19 cellular contexts compared by ENCODE assay signal in genomic region chr4:574346-575161, GRCh38. TPM values are rescaled to one million over a fixed set of nuclear protein-coding genes. Genes with fewer than 3 reads are reported as not detected.
DNase-seq lines count a peak whose midpoint lies in the region; ATAC-seq, FAIRE-seq and TF ChIP-seq lines count a peak whose summit lies in the region.
"Had no signal": no experiment of that assay in that cellular context is flagged by ENCODE, and none has a peak within 500 bp of the region (broad histone marks: within the 10 kb centered on the region; RNA-seq: fewer than 3 reads in every experiment).

No MANE protein-coding gene starts in this region.

- H3K27ac ChIP-seq in CD8-positive, alpha-beta T cell (ENCODE audit: low read depth, low read length): no peak overlapping the region
- H3K27ac ChIP-seq in astrocyte (ENCODE audit: low read depth, low read length) (no peak overlapping the region), mesodermal cell (ENCODE audit: low read depth, low read length, severe bottlenecking) (no peak overlapping the region)
- H3K27ac ChIP-seq: sigmoid colon had no signal

- no peaks in the 10 kb centered on the region for H3K36me3 ChIP-seq in CD8-positive, alpha-beta T cell (ENCODE audit: insufficient read depth, low read length)
- H3K36me3 ChIP-seq in astrocyte (ENCODE audit: insufficient read depth, low read length) (no peaks in the 10 kb centered on the region), mesodermal cell (ENCODE audit: control insufficient read depth, insufficient read depth, low read length) (no peaks in the 10 kb centered on the region)
- H3K36me3 ChIP-seq: sigmoid colon had no signal

- H3K79me2 ChIP-seq in astrocyte (ENCODE audit: insufficient read depth, low read length): no peaks in the 10 kb centered on the region

- CTCF ChIA-PET in CD8-positive, alpha-beta T cell (lab: Charles Lee): no interaction called here

- no peaks in the 10 kb centered on the region for H4K20me1 ChIP-seq in astrocyte (ENCODE audit: insufficient read depth, low read length)

- peaks cover 32% of the 10 kb centered on the region for H3K27me3 ChIP-seq in CD8-positive, alpha-beta T cell (ENCODE audit: insufficient read depth, low read length)
- H3K27me3 ChIP-seq in astrocyte (ENCODE audit: insufficient read depth, low read length): peaks cover 40% of the 10 kb centered on the region

- no peak overlapping the region for H3K4me3 ChIP-seq in CD8-positive, alpha-beta T cell (ENCODE audit: low read depth, low read length)
- H3K4me3 ChIP-seq in astrocyte (ENCODE audit: insufficient read depth, low read depth, low read length) (no peak overlapping the region), mesodermal cell (ENCODE audit: extremely low read depth, insufficient read depth, low read length, poor library complexity, severe bottlenecking) (peak overlapping the region; percentile 2)

- peaks cover 53% of the 10 kb centered on the region for H3K27me3 Mint-ChIP-seq in CD8-positive, alpha-beta T cell (ENCODE audit: low read depth)
- H3K27me3 Mint-ChIP-seq in astrocyte (ENCODE audit: low read depth, unreplicated experiment) (peaks cover 56% of the 10 kb centered on the region), HFFc6 (ENCODE audit: insufficient read depth) (peaks cover 37% of the 10 kb centered on the region)

- intact Hi-C loops in CD8-positive, alpha-beta T cell (cut with DNase I, micrococcal nuclease): no loop called here

- 11 to 12% methylated on average over 53 to 57 of the region's 68 CpGs for WGBS in mesodermal cell (ENCODE audit: insufficient coverage in 2 of 2), 2 experiments

- no peaks in the 10 kb centered on the region for H3K9me3 Mint-ChIP-seq in CD8-positive, alpha-beta T cell
- H3K9me3 Mint-ChIP-seq in astrocyte (ENCODE audit: unreplicated experiment) (peaks cover 2% of the 10 kb centered on the region), HFFc6 (peaks cover 17% of the 10 kb centered on the region; the same call in 1 of the 2 replicates)
- H3K9me3 Mint-ChIP-seq: endodermal cell had no signal

- no peak overlapping the region for H3K27ac Mint-ChIP-seq in CD8-positive, alpha-beta T cell
- H3K27ac Mint-ChIP-seq in astrocyte (ENCODE audit: unreplicated experiment) (peak overlapping the region; percentile 26), HFFc6 (no peak overlapping the region)
- H3K27ac Mint-ChIP-seq: endodermal cell had no signal

- no peak for TF ChIP-seq CTCF in CD8-positive, alpha-beta T cell (IDR thresholded peaks at IDR 0.05)
- no peak for TF ChIP-seq CTCF in GM20000 (IDR thresholded peaks at IDR 0.05; ENCODE audit: extremely low read depth, missing control alignments)
- no peak for TF ChIP-seq CTCF in astrocyte (IDR thresholded peaks at IDR 0.05; ENCODE audit: insufficient read depth, low read depth, low read length)
- no peak for TF ChIP-seq CTCF in HFFc6 (IDR thresholded peaks at IDR 0.05)

- peaks cover 13% of the 10 kb centered on the region for H3K4me1 Mint-ChIP-seq in CD8-positive, alpha-beta T cell (ENCODE audit: low read depth)
- H3K4me1 Mint-ChIP-seq in astrocyte (ENCODE audit: low read depth, unreplicated experiment): peaks cover 10% of the 10 kb centered on the region
- H3K4me1 Mint-ChIP-seq in HFFc6 (ENCODE audit: low read depth): peaks cover 13% of the 10 kb centered on the region

- POLR2A ChIA-PET in CD8-positive, alpha-beta T cell (lab: Charles Lee): no interaction called here

- peak in 1 of 7 experiments; percentile 42 for DNase-seq in CD8-positive, alpha-beta T cell
- peak; percentile 76 for DNase-seq in GM20000 (ENCODE audit: low spot score)
- DNase-seq in astrocyte (ENCODE audit: low read depth): no peak
- no peak for DNase-seq in NCI-H2171 treated with DMSO at 0.1 percent for 48 hours (lab: John Stamatoyannopoulos, UW)
- no peak for DNase-seq in HFFc6
- DNase-seq: foreskin melanocyte, Karpas-422, kidney glomerular epithelial cell, NCI-H2029, NCI-H82, sigmoid colon had no signal

- no peak for FAIRE-seq in astrocyte (lab: Jason Lieb, UNC)

- H3K4me2 ChIP-seq in astrocyte (ENCODE audit: low read length): no peak overlapping the region

- H2AFZ ChIP-seq in astrocyte (ENCODE audit: low read depth, low read length): no peak overlapping the region

- no peak overlapping the region for H3K9ac ChIP-seq in astrocyte (ENCODE audit: low read length)

- ATAC-seq in CD8-positive, alpha-beta T cell: no peak
- ATAC-seq in GM21526 (IDR thresholded peaks at IDR 0.05; ENCODE audit: low FRiP score, unreplicated experiment) (no peak), GM21717 (IDR thresholded peaks at IDR 0.05; ENCODE audit: unreplicated experiment) (no peak)
- ATAC-seq: Right ventricle myocardium inferior had no signal

- no peaks in the 10 kb centered on the region for H3K36me3 Mint-ChIP-seq in CD8-positive, alpha-beta T cell
- H3K36me3 Mint-ChIP-seq in astrocyte (ENCODE audit: low read depth, unreplicated experiment): peaks cover 5% of the 10 kb centered on the region
- no peaks in the 10 kb centered on the region; the same call in 1 of the 2 replicates for H3K36me3 Mint-ChIP-seq in HFFc6 (ENCODE audit: low read depth)

- H3K9me3 ChIP-seq in CD8-positive, alpha-beta T cell (ENCODE audit: low read length): no peaks in the 10 kb centered on the region
- H3K9me3 ChIP-seq in astrocyte (ENCODE audit: insufficient read depth, low read depth, low read length): peaks cover 5% of the 10 kb centered on the region
- no peaks in the 10 kb centered on the region for H3K9me3 ChIP-seq in mesodermal cell (ENCODE audit: control insufficient read depth, low read length)
- H3K9me3 ChIP-seq: sigmoid colon had no signal

- no peaks in the 10 kb centered on the region for H3K4me1 ChIP-seq in CD8-positive, alpha-beta T cell (ENCODE audit: insufficient read depth, low read length)
- H3K4me1 ChIP-seq in astrocyte (ENCODE audit: insufficient read depth, low read length): peaks cover 2% of the 10 kb centered on the region
- peaks cover 13% of the 10 kb centered on the region for H3K4me1 ChIP-seq in mesodermal cell (ENCODE audit: control insufficient read depth, insufficient read depth, low read length, poor library complexity, severe bottlenecking)

- peak overlapping the region; percentile 7 for H3K4me3 Mint-ChIP-seq in CD8-positive, alpha-beta T cell
- H3K4me3 Mint-ChIP-seq in astrocyte (ENCODE audit: unreplicated experiment) (peak overlapping the region; percentile 83), HFFc6 (no peak overlapping the region)
- H3K4me3 Mint-ChIP-seq: endodermal cell had no signal

RNA-seq across cellular contexts. Expression of gene TMEM271, which starts 1.5 kb away (rescaled TPM):
- not detected for total RNA-seq in CD8-positive, alpha-beta T cell
- total RNA-seq in astrocyte: 4.4 and 6.2 TPM in 2 replicates
- 0.22 TPM for polyA plus RNA-seq in mesodermal cell (2013, experiment 1 of 2)
- 0.30 TPM for polyA plus RNA-seq in mesodermal cell (2013, experiment 2 of 2)
- not detected for total RNA-seq in HFFc6 (2021; fragmentation: NEBNext Ultra II Directional; extraction: Animal tissue kit (Norgen Biotek cat#: 25700))
- total RNA-seq: Daoy, endodermal cell, myocyte, Right ventricle myocardium inferior had no signal
- polyA plus RNA-seq: CD14-positive monocyte had no signal

RNA-seq across cellular contexts. Expression of gene PDE6B, which starts 50.8 kb away (rescaled TPM):
- 10 to 100 TPM; 10.3 to 10.4 TPM for total RNA-seq in CD8-positive, alpha-beta T cell
- 2.8 and 3.7 TPM in 2 replicates for total RNA-seq in astrocyte
- polyA plus RNA-seq in mesodermal cell (2013, experiment 1 of 2): 3.8 TPM
- 2.0 TPM for polyA plus RNA-seq in mesodermal cell (2013, experiment 2 of 2)
- total RNA-seq in HFFc6 (2021; fragmentation: NEBNext Ultra II Directional; extraction: Animal tissue kit (Norgen Biotek cat#: 25700)): not detected
